In the genomic region with DNA sequence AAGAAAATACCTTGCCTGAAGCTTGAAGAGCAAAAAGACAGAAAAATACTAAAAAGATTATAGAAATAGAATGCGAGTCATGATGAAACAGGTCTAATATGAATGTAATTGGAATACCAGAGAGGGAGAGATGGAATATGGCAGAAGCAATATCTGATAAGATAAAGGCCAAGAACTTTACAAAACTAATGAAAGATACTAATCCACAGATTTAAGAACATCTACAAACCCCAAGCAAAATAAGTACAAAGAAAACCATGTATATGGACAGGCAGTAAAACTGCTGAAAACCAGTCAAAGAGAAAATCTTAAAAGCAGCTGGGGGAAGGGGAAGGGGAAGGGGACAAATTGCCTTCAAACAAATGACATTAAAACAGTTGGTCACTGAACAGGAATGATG, we compare ENCODE assay signal across 9 cellular contexts.
"Had no signal": no experiment of that assay in that cellular context is flagged by ENCODE, and none has a peak within 500 bp of the region (broad histone marks: within the 10 kb centered on the region; RNA-seq: fewer than 3 reads in every experiment).

No MANE protein-coding gene starts in this region.

- H3K27me3 Mint-ChIP-seq: IgD-negative memory B cell had no signal

- H3K27ac ChIP-seq: HL-60, KMS-11 had no signal

- H3K9me3 Mint-ChIP-seq: IgD-negative memory B cell had no signal

- H3K27ac Mint-ChIP-seq: IgD-negative memory B cell had no signal

- H3K4me3 ChIP-seq: K562 had no signal

- H3K4me3 Mint-ChIP-seq: IgD-negative memory B cell had no signal

- DNase-seq: IMR-90, KBM-7, KG1 had no signal

- H3K4me1 Mint-ChIP-seq: IgD-negative memory B cell had no signal

- ATAC-seq: HepG2, K562 had no signal

- FAIRE-seq: HepG2, HTR-8/SVneo, K562 had no signal

- H3K4me2 ChIP-seq: KMS-11 had no signal

- H3K9ac ChIP-seq: KMS-11 had no signal
